8 cellular contexts compared by ENCODE assay signal in the genomic region with DNA sequence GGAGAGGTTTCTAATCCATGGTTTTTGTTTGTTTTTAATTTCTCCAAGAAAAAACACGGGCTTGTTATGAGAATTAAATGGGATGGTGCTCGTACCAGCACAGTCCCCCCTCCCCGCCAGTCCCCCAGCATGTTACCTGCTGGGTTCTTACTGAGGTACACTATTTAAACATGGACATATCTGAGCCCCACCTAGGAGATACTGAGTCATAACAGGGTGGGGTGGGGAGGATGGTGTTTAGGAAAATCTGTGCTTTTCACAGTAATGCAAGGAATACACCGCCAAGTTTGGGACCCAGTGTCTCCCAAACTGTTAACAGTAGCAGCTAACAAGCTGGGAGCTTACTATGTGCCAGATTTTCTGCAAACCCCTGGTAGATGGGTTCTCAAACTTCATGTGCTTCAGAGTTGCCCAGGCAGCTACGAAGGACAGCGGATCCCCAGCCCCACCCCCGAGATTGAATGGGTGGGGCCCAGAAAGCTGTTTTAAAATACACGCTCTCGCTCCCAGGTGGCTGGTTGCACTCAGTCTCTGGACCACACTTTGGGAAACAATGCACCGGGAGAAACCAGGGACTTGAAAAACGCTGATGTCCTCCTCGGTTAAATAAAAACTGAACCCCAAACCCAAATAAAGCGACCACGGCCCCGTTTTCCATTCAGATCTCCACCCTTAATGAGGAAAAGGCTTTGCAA. TPM values are rescaled to one million over a fixed set of nuclear protein-coding genes. Genes with fewer than 3 reads are reported as not detected.
DNase-seq lines count a peak whose midpoint lies in the region; ATAC-seq and TF ChIP-seq lines count a peak whose summit lies in the region.

No MANE protein-coding gene starts in this region.

- H3K36me3 ChIP-seq in ACC112 (ENCODE audit: insufficient read depth, low read length): no peaks in the 10 kb centered on the region
- peaks cover 5% of the 10 kb centered on the region; the same call in 1 of the 2 replicates for H3K36me3 ChIP-seq in Panc1 (ENCODE audit: control insufficient read depth, insufficient read depth, low read length)
- H3K36me3 ChIP-seq in heart right ventricle: peaks cover 0 to 15% (median 7%) of the 10 kb centered on the region in 9 donors
- H3K36me3 ChIP-seq in rectal smooth muscle tissue (ENCODE audit: control insufficient read depth, insufficient read depth, low read length): no peaks in the 10 kb centered on the region

- H3K27me3 ChIP-seq in ACC112 (ENCODE audit: insufficient read depth, low read length) (no peaks in the 10 kb centered on the region), Panc1 (ENCODE audit: control insufficient read depth, insufficient read depth, low read length) (no peaks in the 10 kb centered on the region), heart right ventricle (no peaks in the 10 kb centered on the region), rectal smooth muscle tissue (ENCODE audit: control insufficient read depth, insufficient read depth, low read length) (no peaks in the 10 kb centered on the region)

- 14 to 16% methylated on average over 15 of the region's 15 CpGs for WGBS in heart right ventricle, 2 donors

- no peaks in the 10 kb centered on the region for H3K9me3 ChIP-seq in Panc1 (ENCODE audit: control insufficient read depth, insufficient read depth, low read depth, low read length)
- no peaks in the 10 kb centered on the region for H3K9me3 ChIP-seq in heart right ventricle

- BruUV-seq in Panc1 (replicated peaks; lab: Mats Ljungman, UMichigan): TSS peak; percentile 57

- in situ Hi-C loops in GM13976 (cut with MboI; ENCODE audit: low sequenced_read_pairs, unreplicated experiment): no loop called here
- in situ Hi-C loops in Panc1 (cut with HindIII; ENCODE audit: low pct_unique_long_range_greater_than_20kb, low sequenced_read_pairs): no loop called here

- H3K79me2 ChIP-seq in ACC112 (ENCODE audit: control insufficient read depth, insufficient read depth, low read length, unreplicated experiment): peaks cover 7% of the 10 kb centered on the region

- intact Hi-C loops in Panc1 (cut with micrococcal nuclease; ENCODE audit: unreplicated experiment) (no loop called here), heart right ventricle (cut with DNase I) (no loop called here)

- ATAC-seq in HG03103 (IDR thresholded peaks at IDR 0.05; ENCODE audit: low read depth, unreplicated experiment) (peak; percentile 38), Panc1 (peak; percentile 52; the same call in 1 of the 2 replicates), heart right ventricle (peak in 6 of 8 donors; percentile 15 to 44 (median 32)), GM19452 (IDR thresholded peaks at IDR 0.05; ENCODE audit: unreplicated experiment) (no peak)
- peak in 1 of 2 donors; percentile 47 for ATAC-seq in activated naive CD4-positive, alpha-beta T cell treated with anti-CD3 and anti-CD28 coated beads, Interleukin-2, amount 50 U/mL, for 72 hours

- POLR2A ChIA-PET in Panc1 (lab: Charles Lee): no interaction called here

- H3K36me3 Mint-ChIP-seq in activated naive CD4-positive, alpha-beta T cell treated with anti-CD3 and anti-CD28 coated beads, Interleukin-2, amount 50 U/mL, for 72 hours: peaks cover 5 to 10% of the 10 kb centered on the region in 2 donors

- H3K27ac ChIP-seq in ACC112 (ENCODE audit: low read depth, low read length) (0 out of 2 replicates have a peak overlapping the region, but pooled peaks have one; percentile 17), Panc1 (ENCODE audit: low read length) (peak overlapping the region; percentile 89), heart right ventricle (peak overlapping the region; percentile 86 to 96 (median 94)), rectal smooth muscle tissue (ENCODE audit: low read depth, low read length) (peak overlapping the region; percentile 85)

- no peaks in the 10 kb centered on the region for H3K9me3 Mint-ChIP-seq in activated naive CD4-positive, alpha-beta T cell treated with anti-CD3 and anti-CD28 coated beads, Interleukin-2, amount 50 U/mL, for 72 hours

- DNase-seq in GM13976 (ENCODE audit: low spot score) (peak; percentile 71), Panc1 (ENCODE audit: low read depth, low spot score) (peak; percentile 13), heart right ventricle (peak in 1 of 2 donors; percentile 13)
- peak in 1 of 2 donors; percentile 40 for DNase-seq in activated naive CD4-positive, alpha-beta T cell treated with anti-CD3 and anti-CD28 coated beads, Interleukin-2, amount 50 U/mL, for 72 hours (ENCODE audit: low spot score in 2 of 2)

- peak overlapping the region; percentile 12 for H3K9ac ChIP-seq in rectal smooth muscle tissue (ENCODE audit: low read length)

- CTCF ChIA-PET in Panc1 (lab: Charles Lee): interaction anchor here (0.7 to 1.7 kb wide), 2 partner anchors 62 to 901 kb away, joined by 4 to 6 read pairs; no protein-coding TSS in a partner anchor

- peak overlapping the region; percentile 94 for H2AFZ ChIP-seq in ACC112 (ENCODE audit: low read length, unreplicated experiment)

- H3K4me1 ChIP-seq in ACC112 (ENCODE audit: control insufficient read depth, insufficient read depth, low read length, unreplicated experiment): peaks cover 5% of the 10 kb centered on the region
- peaks cover 12% of the 10 kb centered on the region for H3K4me1 ChIP-seq in Panc1 (ENCODE audit: control insufficient read depth, insufficient read depth, low read length)
- peaks cover 0 to 24% (median 16%) of the 10 kb centered on the region in 9 donors for H3K4me1 ChIP-seq in heart right ventricle
- H3K4me1 ChIP-seq in rectal smooth muscle tissue (ENCODE audit: control insufficient read depth, insufficient read depth, low read length): no peaks in the 10 kb centered on the region

- TF ChIP-seq CTCF in GM13976 (IDR thresholded peaks at IDR 0.05; ENCODE audit: borderline replicate concordance, control extremely low read depth, extremely low read depth, insufficient read depth, missing control alignments): no peak
- no peak for TF ChIP-seq CTCF in Panc1 (IDR thresholded peaks at IDR 0.05)
- TF ChIP-seq CTCF in heart right ventricle (IDR thresholded peaks at IDR 0.05): no peak

- peak overlapping the region; percentile 91 to 95 for H3K27ac Mint-ChIP-seq in activated naive CD4-positive, alpha-beta T cell treated with anti-CD3 and anti-CD28 coated beads, Interleukin-2, amount 50 U/mL, for 72 hours

- H3K4me3 ChIP-seq in ACC112 (ENCODE audit: low read depth, low read length): peak overlapping the region; percentile 94
- H3K4me3 ChIP-seq in Panc1 (ENCODE audit: low read depth in 2 of 2, low read length in 2 of 2): peak overlapping the region; percentile 87 to 88
- H3K4me3 ChIP-seq in heart right ventricle: peak overlapping the region; percentile 73 to 98 (median 90)
- peak overlapping the region; percentile 65 for H3K4me3 ChIP-seq in rectal smooth muscle tissue (ENCODE audit: low read length)

RNA-seq across cellular contexts. Expression of a gene that starts 1.0 kb away (rescaled TPM):
- total RNA-seq in Panc1 (2021; ENCODE audit: unreplicated experiment): 18.4 TPM
- polyA plus RNA-seq in Panc1 (2012; ENCODE audit: insufficient read length): 18.6 TPM
- 10 to 100 TPM; 15.4 to 16.8 TPM for total RNA-seq in activated naive CD4-positive, alpha-beta T cell treated with anti-CD3 and anti-CD28 coated beads, Interleukin-2, amount 50 U/mL, for 72 hours
- 10 to 100 TPM in 2 of 10 donors, 1 to 10 TPM in 8; 6.5 to 10.6 (median 8.4) TPM for total RNA-seq in heart right ventricle
- 1 to 10 TPM; 2.0 to 3.6 TPM for polyA plus RNA-seq in heart right ventricle

Comparison
In these comparisons a context has a peak if more than half of its experiments do, and no peak if none do; other contexts are left out.
1. H3K27ac ChIP-seq: peak in every context shown above with its lines; median percentile 94 in heart right ventricle; 89 in Panc1; 85 in rectal smooth muscle tissue; 17 in ACC112.